In the genomic region with DNA sequence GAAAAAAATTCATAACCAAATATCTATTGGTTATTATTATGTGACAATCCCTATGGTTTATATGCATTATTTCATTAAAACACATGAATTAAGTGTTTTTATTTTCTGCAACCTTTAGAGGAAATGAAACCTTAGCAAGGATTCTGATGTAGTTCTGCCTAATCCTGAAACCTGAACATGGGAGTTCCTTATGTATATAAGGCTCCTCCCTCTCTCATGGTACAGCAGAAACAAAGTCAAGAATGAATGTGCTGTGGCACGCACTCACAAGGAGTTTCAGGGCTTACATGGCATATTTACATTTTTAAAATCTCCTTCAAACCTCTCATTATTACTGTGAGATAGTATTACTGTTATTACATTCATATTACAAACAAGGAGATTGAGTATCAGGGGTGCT, we compare ENCODE assay signal across 15 cellular contexts.
DNase-seq lines count a peak whose midpoint lies in the region; ATAC-seq lines count a peak whose summit lies in the region.
"Had no signal": no experiment of that assay in that cellular context is flagged by ENCODE, and none has a peak within 500 bp of the region (broad histone marks: within the 10 kb centered on the region; RNA-seq: fewer than 3 reads in every experiment).

No MANE protein-coding gene starts in this region.

- H3K4me1 Mint-ChIP-seq in stimulated activated effector memory CD8-positive, alpha-beta T cell treated with anti-CD3 and anti-CD28 coated beads, Interleukin-12 subunit alpha, Interleukin-12 subunit beta, amount 100 ng/mL, for 72 hours = no peaks in the 10 kb centered on the region
- H3K4me1 Mint-ChIP-seq: naive thymus-derived CD4-positive, alpha-beta T cell had no signal

- ATAC-seq in GM19351 (IDR thresholded peaks at IDR 0.05; ENCODE audit: unreplicated experiment) (peak; percentile 88), HG02588 (IDR thresholded peaks at IDR 0.05; ENCODE audit: unreplicated experiment) (peak; percentile 76), HG03442 (IDR thresholded peaks at IDR 0.05; ENCODE audit: unreplicated experiment) (peak; percentile 89)
- peak; percentile 61 for ATAC-seq in stimulated activated effector memory CD8-positive, alpha-beta T cell treated with anti-CD3 and anti-CD28 coated beads, Interleukin-12 subunit alpha, Interleukin-12 subunit beta, amount 100 ng/mL, for 72 hours
- ATAC-seq: naive thymus-derived CD4-positive, alpha-beta T cell had no signal

- no peak overlapping the region for H3K27ac Mint-ChIP-seq in stimulated activated effector memory CD8-positive, alpha-beta T cell treated with anti-CD3 and anti-CD28 coated beads, Interleukin-12 subunit alpha, Interleukin-12 subunit beta, amount 100 ng/mL, for 72 hours
- H3K27ac Mint-ChIP-seq: H9; naive thymus-derived CD4-positive, alpha-beta T cell had no signal

- no peaks in the 10 kb centered on the region for H3K36me3 Mint-ChIP-seq in stimulated activated effector memory CD8-positive, alpha-beta T cell treated with anti-CD3 and anti-CD28 coated beads, Interleukin-12 subunit alpha, Interleukin-12 subunit beta, amount 100 ng/mL, for 72 hours

- H3K4me3 Mint-ChIP-seq in stimulated activated effector memory CD8-positive, alpha-beta T cell treated with anti-CD3 and anti-CD28 coated beads, Interleukin-12 subunit alpha, Interleukin-12 subunit beta, amount 100 ng/mL, for 72 hours = no peak overlapping the region
- H3K4me3 Mint-ChIP-seq: H9; naive thymus-derived CD4-positive, alpha-beta T cell had no signal

- H3K9me3 Mint-ChIP-seq in stimulated activated effector memory CD8-positive, alpha-beta T cell treated with anti-CD3 and anti-CD28 coated beads, Interleukin-12 subunit alpha, Interleukin-12 subunit beta, amount 100 ng/mL, for 72 hours = no peaks in the 10 kb centered on the region

- DNase-seq in stimulated activated effector memory CD8-positive, alpha-beta T cell treated with anti-CD3 and anti-CD28 coated beads, Interleukin-12 subunit alpha, Interleukin-12 subunit beta, amount 100 ng/mL, for 72 hours (ENCODE audit: low spot score in 2 of 2) = no peak
- no peak for DNase-seq in activated CD4-positive, alpha-beta T cell treated with anti-CD3 and anti-CD28 coated beads for 48 hours
- no peak for DNase-seq in NCI-H2227 (lab: John Stamatoyannopoulos, UW; ENCODE audit: unreplicated experiment)
- no peak for DNase-seq in NCI-H2081 treated with DMSO at 0.1 percent for 48 hours (lab: John Stamatoyannopoulos, UW)
- DNase-seq: activated CD4-positive, alpha-beta T cell treated with anti-CD3 and anti-CD28 coated beads for 1 hour; activated T-cell treated with anti-CD3 and anti-CD28 coated beads, Interleukin-2, amount 50 U/mL, for 48 hours; COR-L47; effector CD8-positive, alpha-beta T cell; H9; kidney glomerular epithelial cell; naive thymus-derived CD4-positive, alpha-beta T cell; NCI-H1417 treated with DMSO at 0.1 percent for 48 hours had no signal
